Comparison of ENCODE assay signal across 16 cellular contexts in the genomic region with DNA sequence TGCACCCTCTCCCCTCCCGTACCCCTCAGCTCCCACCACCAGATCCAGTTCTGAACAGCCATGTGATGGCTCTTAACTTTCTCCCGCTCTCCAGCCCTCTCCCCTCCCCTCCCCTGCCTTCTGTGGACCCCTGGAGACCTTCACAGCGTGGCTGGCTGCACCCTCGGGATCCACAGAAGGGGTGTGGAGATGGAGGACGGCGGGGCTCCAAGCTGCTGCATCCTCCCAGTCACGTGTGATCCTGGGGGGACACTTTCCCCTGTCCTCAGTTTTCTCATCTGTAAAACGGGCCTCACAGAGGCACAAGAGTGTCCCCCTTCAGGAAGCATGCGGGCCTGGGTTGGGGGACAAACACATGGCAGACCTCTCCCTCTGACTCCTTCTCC.
DNase-seq lines count a peak whose midpoint lies in the region; ATAC-seq and TF ChIP-seq lines count a peak whose summit lies in the region.
"Had no signal": no experiment of that assay in that cellular context is flagged by ENCODE, and none has a peak within 500 bp of the region (broad histone marks: within the 10 kb centered on the region; RNA-seq: fewer than 3 reads in every experiment).

No MANE protein-coding gene starts in this region.

- H3K4me3 Mint-ChIP-seq in CD14-positive monocyte: no peak overlapping the region
- H3K4me3 Mint-ChIP-seq in endothelial cell (ENCODE audit: unreplicated experiment): no peak overlapping the region
- H3K4me3 Mint-ChIP-seq: CD4-positive, alpha-beta T cell had no signal

- H3K27ac Mint-ChIP-seq in CD14-positive monocyte (peak overlapping the region in 1 of 7 donors; percentile 54), endothelial cell (ENCODE audit: unreplicated experiment) (peak overlapping the region; percentile 13)
- H3K27ac Mint-ChIP-seq: CD4-positive, alpha-beta T cell had no signal

- H3K36me3 Mint-ChIP-seq in CD14-positive monocyte (no peaks in the 10 kb centered on the region), endothelial cell (ENCODE audit: low read depth, unreplicated experiment) (peaks cover 4% of the 10 kb centered on the region)

- in situ Hi-C loops in Panc1 (cut with HindIII; ENCODE audit: low pct_unique_long_range_greater_than_20kb, low sequenced_read_pairs): no loop called here

- H3K27ac ChIP-seq in Panc1 (ENCODE audit: low read length): peak overlapping the region; percentile 54; the same call in 1 of the 2 replicates

- H3K9me3 Mint-ChIP-seq in CD14-positive monocyte: peaks cover 5 to 12% (median 7%) of the 10 kb centered on the region in 7 donors
- H3K9me3 Mint-ChIP-seq in endothelial cell (ENCODE audit: unreplicated experiment): no peaks in the 10 kb centered on the region
- H3K9me3 Mint-ChIP-seq: CD4-positive, alpha-beta T cell had no signal

- intact Hi-C loops in CD14-positive monocyte (cut with micrococcal nuclease) (no loop called here), Panc1 (cut with micrococcal nuclease; ENCODE audit: unreplicated experiment) (no loop called here), posterior vena cava (cut with DNase I) (loop anchor here in 1 of 2 donors (5.0 to 10.0 kb wide), 2 partner anchors 704 to 932 kb away; no protein-coding TSS in a partner anchor)

- peaks cover 17% of the 10 kb centered on the region for H3K4me1 ChIP-seq in Panc1 (ENCODE audit: control insufficient read depth, insufficient read depth, low read length)
- H3K4me1 ChIP-seq: BE2C, HAP-1 had no signal

- no peak overlapping the region for H3K4me3 ChIP-seq in Panc1 (ENCODE audit: low read depth in 2 of 2, low read length in 2 of 2)
- H3K4me3 ChIP-seq: HAP-1 had no signal

- H3K27me3 Mint-ChIP-seq in CD14-positive monocyte (ENCODE audit: low read depth in 3 of 3) (peaks cover 3 to 23% (median 4%) of the 10 kb centered on the region in 3 donors), endothelial cell (ENCODE audit: unreplicated experiment) (peaks cover 2% of the 10 kb centered on the region)

- no peaks in the 10 kb centered on the region for H3K36me3 ChIP-seq in Panc1 (ENCODE audit: control insufficient read depth, insufficient read depth, low read length)
- H3K36me3 ChIP-seq: BE2C, HAP-1 had no signal

- TF ChIP-seq CTCF in CD14-positive monocyte (IDR thresholded peaks at IDR 0.05) (no peak), Panc1 (IDR thresholded peaks at IDR 0.05) (no peak), endothelial cell (IDR thresholded peaks at IDR 0.05; ENCODE audit: unreplicated experiment) (no peak)

- BruUV-seq in Panc1 (replicated peaks; lab: Mats Ljungman, UMichigan): no TSS peak

- CTCF ChIA-PET in Panc1 (lab: Charles Lee): no interaction called here

- POLR2A ChIA-PET in Panc1 (lab: Charles Lee): no interaction called here

- no peaks in the 10 kb centered on the region for H3K27me3 ChIP-seq in Panc1 (ENCODE audit: control insufficient read depth, insufficient read depth, low read length)
- H3K27me3 ChIP-seq: BE2C had no signal

- 0 out of 2 replicates have a peak, but pooled peaks cover 3% of the 10 kb centered on the region for H3K9me3 ChIP-seq in Panc1 (ENCODE audit: control insufficient read depth, insufficient read depth, low read depth, low read length)
- H3K9me3 ChIP-seq: BE2C, HAP-1 had no signal

- no peak for ATAC-seq in Panc1
- no peak for ATAC-seq in GM21515 (IDR thresholded peaks at IDR 0.05; ENCODE audit: unreplicated experiment)
- no peak for ATAC-seq in GM21390 (IDR thresholded peaks at IDR 0.05; ENCODE audit: unreplicated experiment)

- peak; percentile 20 for DNase-seq in CD14-positive monocyte (ENCODE audit: low spot score)
- DNase-seq in Panc1 (ENCODE audit: low read depth, low spot score): no peak
- no peak for DNase-seq in endothelial cell (ENCODE audit: low spot score)
- DNase-seq in posterior vena cava (ENCODE audit: low spot score): peak; percentile 71
- DNase-seq in activated CD8-positive, alpha-beta memory T cell treated with anti-CD3 and anti-CD28 coated beads, Interleukin-2, amount 50 U/mL, for 48 hours: no peak
- no peak for DNase-seq in GOT3 (lab: John Stamatoyannopoulos, UW)
- DNase-seq: ACHN; BE2C; C1 segment of cervical spinal cord; CD4-positive, alpha-beta T cell; DMS153; DMS79; GDM1 had no signal

- H3K4me1 Mint-ChIP-seq in CD14-positive monocyte: no peaks in the 10 kb centered on the region
- no peaks in the 10 kb centered on the region for H3K4me1 Mint-ChIP-seq in endothelial cell (ENCODE audit: unreplicated experiment)

Comparison
In these comparisons a context has a peak if more than half of its experiments do, and no peak if none do; other contexts are left out.
1. DNase-seq: peak in CD14-positive monocyte (single experiment) and posterior vena cava (single experiment); none in Panc1 (single experiment), endothelial cell (single experiment), activated CD8-positive, alpha-beta memory T cell treated with anti-CD3 and anti-CD28 coated beads, Interleukin-2, amount 50 U/mL, for 48 hours (single experiment) and GOT3 (single experiment).